In the genomic region with DNA sequence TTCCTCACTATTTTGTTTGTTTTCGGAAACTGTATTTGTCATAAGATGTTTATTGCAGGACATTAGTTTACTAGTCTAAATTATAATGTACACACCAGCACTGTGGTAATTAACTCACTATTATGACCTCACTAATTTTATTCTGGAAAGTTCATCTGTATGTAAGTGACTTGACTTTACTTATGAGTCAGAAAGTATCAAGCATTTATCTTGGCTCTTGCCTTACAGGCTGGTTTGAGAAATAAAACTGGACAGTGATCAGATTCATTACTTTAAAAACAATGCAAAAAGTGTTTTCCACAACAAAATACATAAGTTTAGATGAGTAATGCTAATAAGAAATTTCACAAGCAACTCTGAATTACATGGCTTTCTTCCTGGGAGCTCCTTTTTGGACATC, we compare ENCODE assay signal across 15 cellular contexts.
DNase-seq lines count a peak whose midpoint lies in the region; ATAC-seq and TF ChIP-seq lines count a peak whose summit lies in the region.
"Had no signal": no experiment of that assay in that cellular context is flagged by ENCODE, and none has a peak within 500 bp of the region (broad histone marks: within the 10 kb centered on the region; RNA-seq: fewer than 3 reads in every experiment).

No MANE protein-coding gene starts in this region.

- peak; percentile 0 for DNase-seq in adipocyte (ENCODE audit: low read depth)
- peak; percentile 13 for DNase-seq in fibroblast of gingiva (ENCODE audit: low read depth)
- DNase-seq in osteoblast (ENCODE audit: insufficient read length, low spot score, missing footprints) = peak; percentile 66
- no peak for DNase-seq in NCI-H748 (lab: John Stamatoyannopoulos, UW; ENCODE audit: unreplicated experiment)
- no peak for DNase-seq in mesendoderm
- DNase-seq: C1 segment of cervical spinal cord; Calu3; CD4-positive, alpha-beta memory T cell; COR-L47; DMS53; DMS79 treated with DMSO at 0.1 percent for 48 hours; GF-D8; H7; HCEC 1CT had no signal

- H4K5ac ChIP-seq in mesendoderm (ENCODE audit: low read length) = no peak overlapping the region

- no peak overlapping the region for H3K4me3 ChIP-seq in adipocyte (ENCODE audit: low read length)
- H3K4me3 ChIP-seq in osteoblast (ENCODE audit: insufficient read depth, low read length) = no peak overlapping the region
- H3K4me3 ChIP-seq in mesendoderm (ENCODE audit: low read length) = no peak overlapping the region

- no peaks in the 10 kb centered on the region for H3K36me3 ChIP-seq in adipocyte (ENCODE audit: control insufficient read depth, insufficient read depth, low read length, severe bottlenecking)
- no peaks in the 10 kb centered on the region for H3K36me3 ChIP-seq in osteoblast (ENCODE audit: insufficient read depth, low read length)
- H3K36me3 ChIP-seq in mesendoderm (ENCODE audit: control insufficient read depth, insufficient read depth, low read length) = no peaks in the 10 kb centered on the region

- no peak overlapping the region for H3K27ac ChIP-seq in osteoblast (ENCODE audit: low read depth, low read length)
- no peak overlapping the region for H3K27ac ChIP-seq in mesendoderm (ENCODE audit: low read depth, low read length)

- H2BK120ac ChIP-seq in mesendoderm (ENCODE audit: low read depth, low read length) = no peak overlapping the region

- no peak overlapping the region for H3K18ac ChIP-seq in mesendoderm (ENCODE audit: low read length)

- H3K23ac ChIP-seq in mesendoderm (ENCODE audit: low read length) = no peak overlapping the region

- H3K9me3 ChIP-seq in adipocyte (ENCODE audit: control insufficient read depth, low read length) = peaks cover 8% of the 10 kb centered on the region
- H3K9me3 ChIP-seq in osteoblast (ENCODE audit: low read depth, low read length) = no peaks in the 10 kb centered on the region

- H3K79me2 ChIP-seq in osteoblast (ENCODE audit: insufficient read depth, low read length) (no peaks in the 10 kb centered on the region), mesendoderm (ENCODE audit: control insufficient read depth, insufficient read depth, low read length) (no peaks in the 10 kb centered on the region)

- peaks cover 13% of the 10 kb centered on the region for H3K4me1 ChIP-seq in adipocyte (ENCODE audit: control insufficient read depth, insufficient read depth, low read length)
- no peaks in the 10 kb centered on the region for H3K4me1 ChIP-seq in osteoblast (ENCODE audit: insufficient read depth, low read length)
- H3K4me1 ChIP-seq in mesendoderm (ENCODE audit: control insufficient read depth, low read depth, low read length) = no peaks in the 10 kb centered on the region

- no peaks in the 10 kb centered on the region for H4K20me1 ChIP-seq in osteoblast (ENCODE audit: insufficient read depth, low read length)

- no peak overlapping the region for H2AK5ac ChIP-seq in mesendoderm (ENCODE audit: low read length)

- no peaks in the 10 kb centered on the region for H3K79me1 ChIP-seq in mesendoderm (ENCODE audit: low read length)

- H3K4me2 ChIP-seq in osteoblast (ENCODE audit: insufficient read depth, low read length) (no peak overlapping the region), mesendoderm (ENCODE audit: low read length) (no peak overlapping the region)

- H2AFZ ChIP-seq in osteoblast (ENCODE audit: low read length) = no peak overlapping the region

- no peak for ATAC-seq in HG02840 (IDR thresholded peaks at IDR 0.05; ENCODE audit: low FRiP score, unreplicated experiment)

- H3K9ac ChIP-seq in adipocyte (ENCODE audit: low read length) (no peak overlapping the region), mesendoderm (ENCODE audit: low read length) (no peak overlapping the region)

- no peak overlapping the region for H2BK5ac ChIP-seq in mesendoderm (ENCODE audit: low read length)

- H3K4ac ChIP-seq in mesendoderm (ENCODE audit: low read depth, low read length) = no peak overlapping the region

- H2BK15ac ChIP-seq in mesendoderm (replicated peaks; ENCODE audit: low read depth) = no peak overlapping the region

- no peak overlapping the region for H4K8ac ChIP-seq in mesendoderm (ENCODE audit: low read depth, low read length)

- no peak overlapping the region for H3K56ac ChIP-seq in mesendoderm (ENCODE audit: low read length)

- WGBS in mesendoderm (ENCODE audit: extremely low coverage, insufficient coverage, low lambda C conversion rate) = no CpG with 5 or more reads among the region's 1 CpG

- no peak for TF ChIP-seq CTCF in osteoblast (IDR thresholded peaks at IDR 0.05; ENCODE audit: extremely low read depth, low read depth, low read length)

- no peaks in the 10 kb centered on the region for H3K27me3 ChIP-seq in adipocyte (replicated peaks; ENCODE audit: control insufficient read depth, insufficient read depth, low read length)
- no peaks in the 10 kb centered on the region for H3K27me3 ChIP-seq in osteoblast (ENCODE audit: insufficient read depth, low read length)
- no peaks in the 10 kb centered on the region for H3K27me3 ChIP-seq in mesendoderm (ENCODE audit: insufficient read depth, low read length, poor library complexity)

Comparison
In these comparisons a context has a peak if more than half of its experiments do, and no peak if none do; other contexts are left out.
1. DNase-seq: peak in adipocyte (single experiment), fibroblast of gingiva (single experiment) and osteoblast (single experiment); none in NCI-H748 (single experiment) and mesendoderm (single experiment).